25 cellular contexts compared by ENCODE assay signal in genomic region chr17:78824240-78824639, GRCh38. TPM values are rescaled to one million over a fixed set of nuclear protein-coding genes. Genes with fewer than 3 reads are reported as not detected.
DNase-seq lines count a peak whose midpoint lies in the region; ATAC-seq lines count a peak whose summit lies in the region.
"Had no signal": no experiment of that assay in that cellular context is flagged by ENCODE, and none has a peak within 500 bp of the region (broad histone marks: within the 10 kb centered on the region; RNA-seq: fewer than 3 reads in every experiment).

No MANE protein-coding gene starts in this region.

- POLR2A ChIA-PET in activated CD4-positive, alpha-beta T cell treated with anti-CD3 and anti-CD28 coated beads, Interleukin-2, amount 10 ng/mL, durations not matched to agents 7 days and 5 days (lab: Charles Lee), result no interaction called here
- POLR2A ChIA-PET in CD4-positive, alpha-beta memory T cell (lab: Charles Lee; ENCODE audit: partially characterized antibody), result no interaction called here
- POLR2A ChIA-PET in activated CD4-positive, alpha-beta memory T cell treated with anti-CD3 and anti-CD28 coated beads, Interleukin-2, amount 10 ng/mL, durations not matched to agents 7 days and 5 days (lab: Charles Lee), result no interaction called here
- POLR2A ChIA-PET in naive thymus-derived CD4-positive, alpha-beta T cell (lab: Charles Lee), result interaction anchor here (0.5 to 2.0 kb wide), 4 partner anchors 16 to 135 kb away, joined by 3 to 4 read pairs (median 4); no protein-coding TSS in a partner anchor

- H3K9me3 ChIP-seq in CD4-positive, alpha-beta memory T cell (ENCODE audit: control insufficient read depth in 1 of 2, low read length in 2 of 2), result no peaks in the 10 kb centered on the region
- H3K9me3 ChIP-seq in naive thymus-derived CD4-positive, alpha-beta T cell (ENCODE audit: control insufficient read depth in 2 of 3, low read length in 3 of 3), result no peaks in the 10 kb centered on the region
- H3K9me3 ChIP-seq: lower lobe of right lung, right lobe of liver, stomach, transverse colon had no signal

- no peaks in the 10 kb centered on the region for H3K27me3 ChIP-seq in CD4-positive, alpha-beta memory T cell (ENCODE audit: insufficient read depth, low read length)
- no peaks in the 10 kb centered on the region for H3K27me3 ChIP-seq in naive thymus-derived CD4-positive, alpha-beta T cell (ENCODE audit: control insufficient read depth in 2 of 2, insufficient read depth in 2 of 2, low read length in 2 of 2)
- H3K27me3 ChIP-seq: right lobe of liver, stomach, transverse colon had no signal

- intact Hi-C loops in CD4-positive, alpha-beta memory T cell (cut with micrococcal nuclease), result no loop called here
- intact Hi-C loops in naive thymus-derived CD4-positive, alpha-beta T cell (cut with micrococcal nuclease), result no loop called here

- peaks cover 79% of the 10 kb centered on the region for H3K36me3 ChIP-seq in CD4-positive, alpha-beta memory T cell (ENCODE audit: insufficient read depth, low read length)
- H3K36me3 ChIP-seq in naive thymus-derived CD4-positive, alpha-beta T cell (ENCODE audit: control insufficient read depth in 2 of 3, insufficient read depth in 3 of 3, low read length in 3 of 3), result peaks cover 26 to 90% (median 33%) of the 10 kb centered on the region in 3 experiments

- CTCF ChIA-PET in activated CD4-positive, alpha-beta T cell treated with anti-CD3 and anti-CD28 coated beads, Interleukin-2, amount 10 ng/mL, durations not matched to agents 7 days and 5 days (lab: Charles Lee), result no interaction called here
- CTCF ChIA-PET in CD4-positive, alpha-beta memory T cell (lab: Charles Lee; ENCODE audit: partially characterized antibody), result no interaction called here
- CTCF ChIA-PET in activated CD4-positive, alpha-beta memory T cell treated with anti-CD3 and anti-CD28 coated beads, Interleukin-2, amount 10 ng/mL, durations not matched to agents 7 days and 5 days (lab: Charles Lee), result no interaction called here
- CTCF ChIA-PET in naive thymus-derived CD4-positive, alpha-beta T cell (lab: Charles Lee), result no interaction called here

- no peaks in the 10 kb centered on the region for H3K27me3 Mint-ChIP-seq in activated CD4-positive, alpha-beta T cell treated with anti-CD3 and anti-CD28 coated beads, Interleukin-2, amount 10 ng/mL, durations not matched to agents 7 days and 5 days
- no peaks in the 10 kb centered on the region for H3K27me3 Mint-ChIP-seq in CD4-positive, alpha-beta memory T cell
- H3K27me3 Mint-ChIP-seq in activated CD4-positive, alpha-beta memory T cell treated with anti-CD3 and anti-CD28 coated beads, Interleukin-2, amount 10 ng/mL, durations not matched to agents 7 days and 5 days, result no peaks in the 10 kb centered on the region
- H3K27me3 Mint-ChIP-seq in naive thymus-derived CD4-positive, alpha-beta T cell, result no peaks in the 10 kb centered on the region
- H3K27me3 Mint-ChIP-seq in natural killer cell treated with Interleukin-12 subunit alpha and Interleukin-12 subunit beta and Interleukin-15 and Interleukin-18, amount 100 ng/mL, for 72 hours, result no peaks in the 10 kb centered on the region

- no peaks in the 10 kb centered on the region for H3K9me3 Mint-ChIP-seq in activated CD4-positive, alpha-beta T cell treated with anti-CD3 and anti-CD28 coated beads, Interleukin-2, amount 10 ng/mL, durations not matched to agents 7 days and 5 days
- no peaks in the 10 kb centered on the region for H3K9me3 Mint-ChIP-seq in CD4-positive, alpha-beta memory T cell
- H3K9me3 Mint-ChIP-seq in activated CD4-positive, alpha-beta memory T cell treated with anti-CD3 and anti-CD28 coated beads, Interleukin-2, amount 10 ng/mL, durations not matched to agents 7 days and 5 days, result no peaks in the 10 kb centered on the region
- peaks cover 0 to 4% (median 0%) of the 10 kb centered on the region in 11 donors for H3K9me3 Mint-ChIP-seq in naive thymus-derived CD4-positive, alpha-beta T cell
- H3K9me3 Mint-ChIP-seq in natural killer cell treated with Interleukin-12 subunit alpha and Interleukin-12 subunit beta and Interleukin-15 and Interleukin-18, amount 100 ng/mL, for 72 hours, result no peaks in the 10 kb centered on the region

- H3K27ac ChIP-seq in CD4-positive, alpha-beta memory T cell (ENCODE audit: low read depth, low read length), result no peak overlapping the region
- no peak overlapping the region for H3K27ac ChIP-seq in naive thymus-derived CD4-positive, alpha-beta T cell (ENCODE audit: low read depth, low read length)
- H3K27ac ChIP-seq: lower lobe of right lung, right lobe of liver, stomach, transverse colon had no signal

- DNase-seq in activated CD4-positive, alpha-beta T cell treated with anti-CD3 and anti-CD28 coated beads, Interleukin-2, amount 10 ng/mL, durations not matched to agents 7 days and 5 days, result no peak
- DNase-seq in activated CD4-positive, alpha-beta T cell treated with anti-CD3 and anti-CD28 coated beads, Interleukin-2, amount 50 U/mL, for 4 hours, result no peak
- DNase-seq in CD4-positive, alpha-beta memory T cell, result no peak
- DNase-seq in activated CD4-positive, alpha-beta memory T cell treated with anti-CD3 and anti-CD28 coated beads, Interleukin-2, amount 10 ng/mL, durations not matched to agents 7 days and 5 days, result no peak
- DNase-seq in naive thymus-derived CD4-positive, alpha-beta T cell, result no peak
- no peak for DNase-seq in DMS153 (lab: John Stamatoyannopoulos, UW)
- no peak for DNase-seq in NCI-H1048 (lab: John Stamatoyannopoulos, UW)
- no peak for DNase-seq in natural killer cell treated with Interleukin-12 subunit alpha and Interleukin-12 subunit beta and Interleukin-15 and Interleukin-18, amount 100 ng/mL, for 72 hours (ENCODE audit: low spot score)
- DNase-seq: activated CD4-positive, CD25-positive, alpha-beta regulatory T cell treated with anti-CD3 and anti-CD28 coated beads, Interleukin-2, amount 50 U/mL, for 72 hours; activated CD8-positive, alpha-beta memory T cell treated with anti-CD3 and anti-CD28 coated beads, Interleukin-2, amount 50 U/mL, for 48 hours; AML-193; central memory CD4-positive, alpha-beta T cell; COR-L47; DND-41; H7; Kasumi-1; kidney; lower lobe of right lung; NCI-H1694 treated with DMSO at 0.1 percent for 48 hours; NCI-H526 treated with DMSO at 0.1 percent for 48 hours; right lobe of liver; SHP77 treated with DMSO at 0.1 percent for 48 hours; stomach; transverse colon had no signal

- no peak overlapping the region for H3K4me3 Mint-ChIP-seq in activated CD4-positive, alpha-beta T cell treated with anti-CD3 and anti-CD28 coated beads, Interleukin-2, amount 10 ng/mL, durations not matched to agents 7 days and 5 days
- no peak overlapping the region for H3K4me3 Mint-ChIP-seq in CD4-positive, alpha-beta memory T cell
- no peak overlapping the region for H3K4me3 Mint-ChIP-seq in activated CD4-positive, alpha-beta memory T cell treated with anti-CD3 and anti-CD28 coated beads, Interleukin-2, amount 10 ng/mL, durations not matched to agents 7 days and 5 days
- H3K4me3 Mint-ChIP-seq in naive thymus-derived CD4-positive, alpha-beta T cell, result peak overlapping the region in 5 of 10 donors; percentile 8 to 39 (median 25)
- no peak overlapping the region for H3K4me3 Mint-ChIP-seq in natural killer cell treated with Interleukin-12 subunit alpha and Interleukin-12 subunit beta and Interleukin-15 and Interleukin-18, amount 100 ng/mL, for 72 hours

- peaks cover 18% of the 10 kb centered on the region for H3K4me1 ChIP-seq in CD4-positive, alpha-beta memory T cell (ENCODE audit: insufficient read depth, low read length)
- peaks cover 12 to 17% of the 10 kb centered on the region in 2 donors for H3K4me1 ChIP-seq in naive thymus-derived CD4-positive, alpha-beta T cell (ENCODE audit: control insufficient read depth in 2 of 2, insufficient read depth in 2 of 2, low read length in 2 of 2)
- H3K4me1 ChIP-seq: right lobe of liver, transverse colon had no signal

- H3K27ac Mint-ChIP-seq in activated CD4-positive, alpha-beta T cell treated with anti-CD3 and anti-CD28 coated beads, Interleukin-2, amount 10 ng/mL, durations not matched to agents 7 days and 5 days, result peak overlapping the region; percentile 15
- peak overlapping the region; percentile 32 to 92 (median 86) for H3K27ac Mint-ChIP-seq in CD4-positive, alpha-beta memory T cell
- H3K27ac Mint-ChIP-seq in activated CD4-positive, alpha-beta memory T cell treated with anti-CD3 and anti-CD28 coated beads, Interleukin-2, amount 10 ng/mL, durations not matched to agents 7 days and 5 days, result peak overlapping the region; percentile 44
- peak overlapping the region; percentile 25 to 99 (median 90) for H3K27ac Mint-ChIP-seq in naive thymus-derived CD4-positive, alpha-beta T cell
- H3K27ac Mint-ChIP-seq in natural killer cell treated with Interleukin-12 subunit alpha and Interleukin-12 subunit beta and Interleukin-15 and Interleukin-18, amount 100 ng/mL, for 72 hours, result no peak overlapping the region

- H3K4me3 ChIP-seq in CD4-positive, alpha-beta memory T cell (ENCODE audit: low read length in 2 of 2), result no peak overlapping the region
- no peak overlapping the region for H3K4me3 ChIP-seq in naive thymus-derived CD4-positive, alpha-beta T cell (ENCODE audit: low read length)
- H3K4me3 ChIP-seq: lower lobe of right lung, right lobe of liver, stomach, transverse colon had no signal

- ATAC-seq in naive thymus-derived CD4-positive, alpha-beta T cell, result no peak
- ATAC-seq in natural killer cell treated with Interleukin-12 subunit alpha and Interleukin-12 subunit beta and Interleukin-15 and Interleukin-18, amount 100 ng/mL, for 72 hours, result no peak
- ATAC-seq: lower lobe of right lung, Panc1 had no signal

- peaks cover 57% of the 10 kb centered on the region for H3K4me1 Mint-ChIP-seq in activated CD4-positive, alpha-beta T cell treated with anti-CD3 and anti-CD28 coated beads, Interleukin-2, amount 10 ng/mL, durations not matched to agents 7 days and 5 days
- H3K4me1 Mint-ChIP-seq in CD4-positive, alpha-beta memory T cell, result peaks cover 21 to 61% (median 45%) of the 10 kb centered on the region in 4 donors
- H3K4me1 Mint-ChIP-seq in activated CD4-positive, alpha-beta memory T cell treated with anti-CD3 and anti-CD28 coated beads, Interleukin-2, amount 10 ng/mL, durations not matched to agents 7 days and 5 days, result peaks cover 40% of the 10 kb centered on the region
- peaks cover 37 to 76% (median 50%) of the 10 kb centered on the region in 7 donors for H3K4me1 Mint-ChIP-seq in naive thymus-derived CD4-positive, alpha-beta T cell
- peaks cover 7 to 18% of the 10 kb centered on the region in 2 donors for H3K4me1 Mint-ChIP-seq in natural killer cell treated with Interleukin-12 subunit alpha and Interleukin-12 subunit beta and Interleukin-15 and Interleukin-18, amount 100 ng/mL, for 72 hours (ENCODE audit: low read depth in 2 of 2)

- H3K36me3 Mint-ChIP-seq in activated CD4-positive, alpha-beta T cell treated with anti-CD3 and anti-CD28 coated beads, Interleukin-2, amount 10 ng/mL, durations not matched to agents 7 days and 5 days (ENCODE audit: low read depth), result peaks cover 82% of the 10 kb centered on the region
- H3K36me3 Mint-ChIP-seq in CD4-positive, alpha-beta memory T cell, result peaks cover 79 to 87% of the 10 kb centered on the region in 2 donors
- peaks cover 88% of the 10 kb centered on the region for H3K36me3 Mint-ChIP-seq in activated CD4-positive, alpha-beta memory T cell treated with anti-CD3 and anti-CD28 coated beads, Interleukin-2, amount 10 ng/mL, durations not matched to agents 7 days and 5 days (ENCODE audit: low read depth)
- peaks cover 22 to 82% (median 57%) of the 10 kb centered on the region in 5 donors for H3K36me3 Mint-ChIP-seq in naive thymus-derived CD4-positive, alpha-beta T cell
- peaks cover 26% of the 10 kb centered on the region for H3K36me3 Mint-ChIP-seq in natural killer cell treated with Interleukin-12 subunit alpha and Interleukin-12 subunit beta and Interleukin-15 and Interleukin-18, amount 100 ng/mL, for 72 hours

RNA-seq across cellular contexts. Expression of gene USP36, which starts 16.4 kb away (rescaled TPM):
- total RNA-seq in activated CD4-positive, alpha-beta T cell treated with anti-CD3 and anti-CD28 coated beads, Interleukin-2, amount 10 ng/mL, durations not matched to agents 7 days and 5 days, result 10 to 100 TPM; 79.0 to 92.9 TPM
- total RNA-seq in CD4-positive, alpha-beta memory T cell, result 100 to 1,000 TPM; 181 to 183 TPM
- polyA plus RNA-seq in CD4-positive, alpha-beta memory T cell, result 10 to 100 TPM; 35.4 to 55.1 TPM
- 10 to 100 TPM; 95.4 to 96.8 TPM for total RNA-seq in activated CD4-positive, alpha-beta memory T cell treated with anti-CD3 and anti-CD28 coated beads, Interleukin-2, amount 10 ng/mL, durations not matched to agents 7 days and 5 days
- 100 to 1,000 TPM; 107 to 414 (median 154) TPM for total RNA-seq in naive thymus-derived CD4-positive, alpha-beta T cell
- 10 to 100 TPM; 37.4 to 46.9 TPM for polyA plus RNA-seq in naive thymus-derived CD4-positive, alpha-beta T cell
- total RNA-seq in natural killer cell treated with Interleukin-12 subunit alpha and Interleukin-12 subunit beta and Interleukin-15 and Interleukin-18, amount 100 ng/mL, for 72 hours, result 100 to 1,000 TPM in 1 of 2 donors, 10 to 100 TPM in 1; 75.2 to 154 TPM

RNA-seq across cellular contexts. Expression of gene CYTH1, which starts 42.2 kb away (rescaled TPM):
- 100 to 1,000 TPM; 244 to 251 TPM for total RNA-seq in activated CD4-positive, alpha-beta T cell treated with anti-CD3 and anti-CD28 coated beads, Interleukin-2, amount 10 ng/mL, durations not matched to agents 7 days and 5 days
- 100 to 1,000 TPM; 380 to 390 TPM for total RNA-seq in CD4-positive, alpha-beta memory T cell
- 100 to 1,000 TPM; 271 to 370 TPM for polyA plus RNA-seq in CD4-positive, alpha-beta memory T cell
- total RNA-seq in activated CD4-positive, alpha-beta memory T cell treated with anti-CD3 and anti-CD28 coated beads, Interleukin-2, amount 10 ng/mL, durations not matched to agents 7 days and 5 days, result 100 to 1,000 TPM; 288 to 309 TPM
- 100 to 1,000 TPM; 297 to 452 (median 420) TPM for total RNA-seq in naive thymus-derived CD4-positive, alpha-beta T cell
- 100 to 1,000 TPM; 314 to 395 TPM for polyA plus RNA-seq in naive thymus-derived CD4-positive, alpha-beta T cell
- total RNA-seq in natural killer cell treated with Interleukin-12 subunit alpha and Interleukin-12 subunit beta and Interleukin-15 and Interleukin-18, amount 100 ng/mL, for 72 hours, result 100 to 1,000 TPM; 111 to 149 TPM

Comparison
In these comparisons a context has a peak if more than half of its experiments do, and no peak if none do; other contexts are left out.
1. H3K27ac Mint-ChIP-seq: peak in activated CD4-positive, alpha-beta T cell treated with anti-CD3 and anti-CD28 coated beads, Interleukin-2, amount 10 ng/mL, durations not matched to agents 7 days and 5 days (single experiment), CD4-positive, alpha-beta memory T cell (7 of 7), activated CD4-positive, alpha-beta memory T cell treated with anti-CD3 and anti-CD28 coated beads, Interleukin-2, amount 10 ng/mL, durations not matched to agents 7 days and 5 days (single experiment) and naive thymus-derived CD4-positive, alpha-beta T cell (9 of 9); none in natural killer cell treated with Interleukin-12 subunit alpha and Interleukin-12 subunit beta and Interleukin-15 and Interleukin-18, amount 100 ng/mL, for 72 hours (0 of 2).